21 cellular contexts compared by ENCODE assay signal in the genomic region with DNA sequence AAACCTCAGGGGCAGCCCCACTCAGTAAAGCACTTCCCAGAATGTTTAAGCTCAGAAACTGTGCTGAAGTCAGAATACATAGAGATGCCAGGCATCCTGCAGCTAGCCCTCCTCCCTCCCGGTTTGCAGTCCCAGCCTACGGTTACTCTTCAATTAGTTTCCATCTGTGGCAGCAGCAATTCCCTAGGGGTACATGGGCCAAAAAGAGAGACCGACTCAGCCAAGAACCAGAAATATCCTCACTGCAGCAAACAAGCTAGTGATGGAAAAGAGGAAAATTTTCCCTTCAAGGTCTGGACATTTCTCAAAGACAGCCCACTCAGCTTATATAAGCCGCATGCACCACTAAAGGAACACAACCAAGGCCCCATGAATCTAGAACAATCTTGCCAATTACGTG.
DNase-seq lines count a peak whose midpoint lies in the region; ATAC-seq and TF ChIP-seq lines count a peak whose summit lies in the region.
"Had no signal": no experiment of that assay in that cellular context is flagged by ENCODE, and none has a peak within 500 bp of the region (broad histone marks: within the 10 kb centered on the region; RNA-seq: fewer than 3 reads in every experiment).

No MANE protein-coding gene starts in this region.

- H3K4me3 ChIP-seq in BE2C (ENCODE audit: low read depth, low read length) (no peak overlapping the region), dorsolateral prefrontal cortex (no peak overlapping the region), left lung (no peak overlapping the region)
- H3K4me3 ChIP-seq: A549, MG63, Peyer's patch had no signal

- no peaks in the 10 kb centered on the region for H3K36me3 Mint-ChIP-seq in natural killer cell treated with Interleukin-12 subunit alpha and Interleukin-12 subunit beta and Interleukin-15 and Interleukin-18, amount 100 ng/mL, for 72 hours
- no peaks in the 10 kb centered on the region for H3K36me3 Mint-ChIP-seq in chondrocyte (ENCODE audit: low read depth)

- TF ChIP-seq CTCF in BE2C (IDR thresholded peaks at IDR 0.05; ENCODE audit: low read depth, low read length) (no peak), dorsolateral prefrontal cortex (IDR thresholded peaks at IDR 0.05 in 54 of 56, conservative IDR thresholded peaks at IDR 0.05 in 2 of 56; ENCODE audit: low read depth in 1 of 56, partially characterized antibody in 56 of 56) (peak in 1 of 56 donors; percentile 7), left lung (IDR thresholded peaks at IDR 0.05) (no peak), chondrocyte (IDR thresholded peaks at IDR 0.05) (no peak)

- no peaks in the 10 kb centered on the region for H3K9me3 Mint-ChIP-seq in natural killer cell treated with Interleukin-12 subunit alpha and Interleukin-12 subunit beta and Interleukin-15 and Interleukin-18, amount 100 ng/mL, for 72 hours
- no peaks in the 10 kb centered on the region for H3K9me3 Mint-ChIP-seq in chondrocyte (ENCODE audit: low read depth)
- H3K9me3 Mint-ChIP-seq: CD4-positive, alpha-beta T cell had no signal

- peaks cover 0 to 3% of the 10 kb centered on the region in 2 donors for H3K4me1 Mint-ChIP-seq in natural killer cell treated with Interleukin-12 subunit alpha and Interleukin-12 subunit beta and Interleukin-15 and Interleukin-18, amount 100 ng/mL, for 72 hours (ENCODE audit: low read depth in 2 of 2)
- H3K4me1 Mint-ChIP-seq in chondrocyte (ENCODE audit: low read depth): peaks cover 3% of the 10 kb centered on the region

- H3K27ac ChIP-seq in dorsolateral prefrontal cortex (peak overlapping the region in 56 of 59 donors; percentile 26 to 94 (median 83)), left lung (no peak overlapping the region)
- H3K27ac ChIP-seq: A549, Peyer's patch had no signal

- ATAC-seq in natural killer cell treated with Interleukin-12 subunit alpha and Interleukin-12 subunit beta and Interleukin-15 and Interleukin-18, amount 100 ng/mL, for 72 hours: no peak
- no peak for ATAC-seq in left lung
- ATAC-seq: A549, HCT116 had no signal

- peaks cover 12 to 15% of the 10 kb centered on the region in 2 donors for H3K27me3 Mint-ChIP-seq in natural killer cell treated with Interleukin-12 subunit alpha and Interleukin-12 subunit beta and Interleukin-15 and Interleukin-18, amount 100 ng/mL, for 72 hours
- peaks cover 20% of the 10 kb centered on the region for H3K27me3 Mint-ChIP-seq in chondrocyte (ENCODE audit: low read depth)
- H3K27me3 Mint-ChIP-seq: CD4-positive, alpha-beta T cell had no signal

- H3K27me3 ChIP-seq in BE2C: no peaks in the 10 kb centered on the region
- no peaks in the 10 kb centered on the region for H3K27me3 ChIP-seq in dorsolateral prefrontal cortex
- H3K27me3 ChIP-seq in left lung: no peaks in the 10 kb centered on the region
- H3K27me3 ChIP-seq: MG63, Peyer's patch had no signal

- H3K27ac Mint-ChIP-seq in natural killer cell treated with Interleukin-12 subunit alpha and Interleukin-12 subunit beta and Interleukin-15 and Interleukin-18, amount 100 ng/mL, for 72 hours: no peak overlapping the region
- no peak overlapping the region for H3K27ac Mint-ChIP-seq in chondrocyte (ENCODE audit: unreplicated experiment)
- H3K27ac Mint-ChIP-seq: CD4-positive, alpha-beta T cell had no signal

- intact Hi-C loops in dorsolateral prefrontal cortex (cut with DNase I) (loop anchor here (2.0 to 5.0 kb wide), 5 partner anchors 115 to 425 kb away; no protein-coding TSS in a partner anchor), posterior cingulate gyrus (cut with DNase I) (loop anchor here (2.0 to 5.0 kb wide), 2 partner anchors 221 to 305 kb away; no protein-coding TSS in a partner anchor), left lung (cut with DNase I) (loop anchor here in 1 of 2 donors (10.0 kb wide), 1 partner anchor 423 kb away; no protein-coding TSS in a partner anchor)

- no peaks in the 10 kb centered on the region for H3K36me3 ChIP-seq in BE2C
- no peaks in the 10 kb centered on the region for H3K36me3 ChIP-seq in left lung
- H3K36me3 ChIP-seq: MG63, Peyer's patch had no signal

- H3K4me1 ChIP-seq in BE2C (peaks cover 19% of the 10 kb centered on the region), left lung (no peaks in the 10 kb centered on the region)
- H3K4me1 ChIP-seq: A549, Peyer's patch had no signal

- H3K4me3 Mint-ChIP-seq in natural killer cell treated with Interleukin-12 subunit alpha and Interleukin-12 subunit beta and Interleukin-15 and Interleukin-18, amount 100 ng/mL, for 72 hours: no peak overlapping the region
- no peak overlapping the region for H3K4me3 Mint-ChIP-seq in chondrocyte (ENCODE audit: unreplicated experiment)
- H3K4me3 Mint-ChIP-seq: CD4-positive, alpha-beta T cell had no signal

- DNase-seq in BE2C: peak; percentile 56
- DNase-seq in NCI-H446 (lab: John Stamatoyannopoulos, UW): peak; percentile 66 to 87
- DNase-seq in dorsolateral prefrontal cortex: peak in 8 of 10 donors; percentile 6 to 76 (median 55)
- peak in 9 of 10 donors; percentile 22 to 89 (median 50) for DNase-seq in posterior cingulate gyrus
- DNase-seq in NCI-H2227 (lab: John Stamatoyannopoulos, UW; ENCODE audit: unreplicated experiment): no peak
- no peak for DNase-seq in natural killer cell treated with Interleukin-12 subunit alpha and Interleukin-12 subunit beta and Interleukin-15 and Interleukin-18, amount 100 ng/mL, for 72 hours (ENCODE audit: low spot score)
- DNase-seq in left lung: no peak
- no peak for DNase-seq in chondrocyte (ENCODE audit: low spot score)
- DNase-seq: Calu3; CD4-positive, alpha-beta T cell; DND-41; GF-D8; MG63; NCI-H1092 treated with DMSO at 0.1 percent for 48 hours; NCI-H1930; NCI-H226; NCI-H748 treated with DMSO at 0.1 percent for 48 hours; Peyer's patch; SHP77 treated with DMSO at 0.1 percent for 48 hours had no signal

- no peaks in the 10 kb centered on the region for H3K9me3 ChIP-seq in BE2C
- H3K9me3 ChIP-seq in left lung: no peaks in the 10 kb centered on the region
- H3K9me3 ChIP-seq: A549, MG63, Peyer's patch had no signal

Comparison
In these comparisons a context has a peak if more than half of its experiments do, and no peak if none do; other contexts are left out.
1. DNase-seq: peak in BE2C (single experiment), NCI-H446 (2 of 2), dorsolateral prefrontal cortex (8 of 10) and posterior cingulate gyrus (9 of 10); none in NCI-H2227 (single experiment), natural killer cell treated with Interleukin-12 subunit alpha and Interleukin-12 subunit beta and Interleukin-15 and Interleukin-18, amount 100 ng/mL, for 72 hours (single experiment), left lung (0 of 2) and chondrocyte (single experiment).
2. H3K27ac ChIP-seq: peak in dorsolateral prefrontal cortex (56 of 59); none in left lung (0 of 2).